ENCODE assay signal across 1 cellular context in the genomic region with DNA sequence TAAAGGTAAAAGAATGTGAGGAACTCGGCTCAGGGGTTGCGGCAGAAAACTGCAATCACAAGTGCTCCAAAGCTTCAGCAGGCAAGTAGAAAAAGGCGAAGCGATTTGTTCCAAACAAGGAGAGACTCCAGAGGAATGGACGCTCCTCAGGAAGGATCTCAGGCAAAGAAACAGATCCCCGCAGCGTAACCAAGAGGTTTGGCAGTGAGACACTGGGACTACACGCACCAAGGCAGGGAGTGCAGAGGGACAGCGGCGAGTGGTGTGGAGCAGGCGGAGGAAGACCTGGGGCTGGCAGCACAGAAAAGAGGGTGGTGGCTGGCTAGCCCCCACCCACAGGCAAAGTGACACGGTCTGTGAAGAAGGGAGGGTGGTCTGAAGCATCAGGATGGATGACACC.
TF ChIP-seq lines count a peak whose summit lies in the region.

No MANE protein-coding gene starts in this region.

TF ChIP-seq in GM23338, 12 proteins besides CTCF, POLR2A, EP300 and RAD21 (continued from another document):
- TF ChIP-seq ETS1 (IDR thresholded peaks at IDR 0.05), result no peak
- TF ChIP-seq ZNF331 (CRISPR knock-in tag; IDR thresholded peaks at IDR 0.05; ENCODE audit: low read depth), result no peak
- no peak for TF ChIP-seq JUNB (IDR thresholded peaks at IDR 0.05; ENCODE audit: unreplicated experiment)
- TF ChIP-seq ZNF114 (CRISPR knock-in tag; IDR thresholded peaks at IDR 0.05), result no peak
- no peak for TF ChIP-seq CREB1 (CRISPR knock-in tag; IDR thresholded peaks at IDR 0.05; ENCODE audit: low read depth)
- TF ChIP-seq, protein P1, sequence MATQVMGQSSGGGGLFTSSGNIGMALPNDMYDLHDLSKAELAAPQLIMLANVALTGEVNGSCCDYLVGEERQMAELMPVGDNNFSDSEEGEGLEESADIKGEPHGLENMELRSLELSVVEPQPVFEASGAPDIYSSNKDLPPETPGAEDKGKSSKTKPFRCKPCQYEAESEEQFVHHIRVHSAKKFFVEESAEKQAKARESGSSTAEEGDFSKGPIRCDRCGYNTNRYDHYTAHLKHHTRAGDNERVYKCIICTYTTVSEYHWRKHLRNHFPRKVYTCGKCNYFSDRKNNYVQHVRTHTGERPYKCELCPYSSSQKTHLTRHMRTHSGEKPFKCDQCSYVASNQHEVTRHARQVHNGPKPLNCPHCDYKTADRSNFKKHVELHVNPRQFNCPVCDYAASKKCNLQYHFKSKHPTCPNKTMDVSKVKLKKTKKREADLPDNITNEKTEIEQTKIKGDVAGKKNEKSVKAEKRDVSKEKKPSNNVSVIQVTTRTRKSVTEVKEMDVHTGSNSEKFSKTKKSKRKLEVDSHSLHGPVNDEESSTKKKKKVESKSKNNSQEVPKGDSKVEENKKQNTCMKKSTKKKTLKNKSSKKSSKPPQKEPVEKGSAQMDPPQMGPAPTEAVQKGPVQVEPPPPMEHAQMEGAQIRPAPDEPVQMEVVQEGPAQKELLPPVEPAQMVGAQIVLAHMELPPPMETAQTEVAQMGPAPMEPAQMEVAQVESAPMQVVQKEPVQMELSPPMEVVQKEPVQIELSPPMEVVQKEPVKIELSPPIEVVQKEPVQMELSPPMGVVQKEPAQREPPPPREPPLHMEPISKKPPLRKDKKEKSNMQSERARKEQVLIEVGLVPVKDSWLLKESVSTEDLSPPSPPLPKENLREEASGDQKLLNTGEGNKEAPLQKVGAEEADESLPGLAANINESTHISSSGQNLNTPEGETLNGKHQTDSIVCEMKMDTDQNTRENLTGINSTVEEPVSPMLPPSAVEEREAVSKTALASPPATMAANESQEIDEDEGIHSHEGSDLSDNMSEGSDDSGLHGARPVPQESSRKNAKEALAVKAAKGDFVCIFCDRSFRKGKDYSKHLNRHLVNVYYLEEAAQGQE (IDR thresholded peaks at IDR 0.05; ENCODE audit: unreplicated experiment), result no peak
- no peak for TF ChIP-seq POLR2AphosphoS5 (IDR thresholded peaks at IDR 0.05; ENCODE audit: low read depth)
